Comparison of ENCODE assay signal across 10 cellular contexts in genomic region chr4:93839704-93840103, GRCh38. TPM values are rescaled to one million over a fixed set of nuclear protein-coding genes. Genes with fewer than 3 reads are reported as not detected.
"Had no signal": no experiment of that assay in that cellular context is flagged by ENCODE, and none has a peak within 500 bp of the region (broad histone marks: within the 10 kb centered on the region; RNA-seq: fewer than 3 reads in every experiment).

No MANE protein-coding gene starts in this region.

- H3K4me3 ChIP-seq: GM23248, GM23338, HAP-1 had no signal

- H3K9me3 Mint-ChIP-seq: GM23338, H9, HFFc6 had no signal

- ATAC-seq: GM23338, HCT116 had no signal

- H3K4me3 Mint-ChIP-seq: GM23338, H9, HFFc6 had no signal

- H3K9me3 ChIP-seq: HAP-1 had no signal

- H3K9ac ChIP-seq: GM23248 had no signal

- H3K27ac Mint-ChIP-seq: GM23338, H9, HFFc6 had no signal

- H3K4me2 ChIP-seq: GM23338 had no signal

- H3K4me1 ChIP-seq: HAP-1 had no signal

- DNase-seq: GM23248, GOT3, H7, H9, HCEC 1CT, HFFc6 had no signal

- H2AFZ ChIP-seq: GM23248 had no signal

- H3K36me3 ChIP-seq: HAP-1 had no signal

- H3K27ac ChIP-seq: GM23248 had no signal

RNA-seq across cellular contexts. Expression of gene ATOH1, which starts 11.2 kb away (rescaled TPM):
- total RNA-seq: GM23248, H4, H9, HFFc6 had no signal
- polyA plus RNA-seq: GM23248 had no signal
